ENCODE assay signal across 1 cellular context in the genomic region with DNA sequence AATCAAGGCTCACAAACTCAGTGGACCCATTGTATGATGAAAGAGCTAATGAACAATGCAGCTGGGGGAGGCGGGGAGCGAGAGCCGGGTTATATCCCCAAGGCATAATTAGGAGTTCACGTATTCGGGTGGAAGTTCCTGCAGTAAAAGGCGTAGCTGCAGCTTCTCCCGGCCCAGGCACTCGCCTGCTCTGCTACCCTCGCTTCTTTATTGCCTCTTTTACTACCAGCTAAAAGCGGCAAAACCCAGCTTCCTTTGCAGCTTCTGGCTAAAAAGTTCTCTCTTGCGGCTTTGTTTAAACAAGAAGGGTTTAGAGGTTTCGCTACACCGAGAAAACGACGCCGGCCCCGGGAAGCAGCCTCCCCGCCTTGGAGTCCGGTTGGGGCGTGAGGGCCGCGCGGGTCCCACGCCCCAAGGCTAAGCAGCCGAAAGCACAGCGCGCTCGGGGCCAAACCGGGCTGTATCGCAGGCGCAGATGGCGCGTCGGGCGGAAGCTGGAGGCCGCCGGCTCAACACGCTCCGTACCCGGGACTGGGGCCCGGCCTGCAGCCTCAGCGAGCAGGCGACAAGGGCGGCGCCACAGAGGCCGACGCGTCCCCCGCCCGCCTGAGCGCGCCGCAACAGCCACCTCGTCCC.
A peak's percentile ranks its signal among the peaks of the same experiment; 100 is the strongest.
TF ChIP-seq lines count a peak whose summit lies in the region.

No MANE protein-coding gene starts in this region.

TF ChIP-seq in HepG2, 621 proteins besides CTCF, POLR2A, EP300 and RAD21 (continued from another document and continues in another):
- no peak for TF ChIP-seq GMEB2 (CRISPR knock-in tag; IDR thresholded peaks at IDR 0.05; ENCODE audit: low read depth)
- no peak for TF ChIP-seq ATRX (CRISPR knock-in tag; IDR thresholded peaks at IDR 0.05; ENCODE audit: borderline replicate concordance)
- no peak for TF ChIP-seq ZNF207 (IDR thresholded peaks at IDR 0.05; ENCODE audit: borderline replicate concordance)
- TF ChIP-seq PAWR (CRISPR knock-in tag; IDR thresholded peaks at IDR 0.05; ENCODE audit: borderline replicate concordance), result no peak
- peak; percentile 50; the same call in 1 of the 2 replicates for TF ChIP-seq POGZ (CRISPR knock-in tag; IDR thresholded peaks at IDR 0.05)
- TF ChIP-seq ZNF569 (CRISPR knock-in tag; IDR thresholded peaks at IDR 0.05; ENCODE audit: borderline replicate concordance), result no peak
- peak; percentile 41; the same call in 1 of the 2 replicates for TF ChIP-seq ZNF83 (CRISPR knock-in tag; IDR thresholded peaks at IDR 0.05; ENCODE audit: borderline replicate concordance)
- 0 out of 2 replicates have a peak, but pooled peaks have one; percentile 61 for TF ChIP-seq ZC3H4 (CRISPR knock-in tag; IDR thresholded peaks at IDR 0.05; ENCODE audit: borderline replicate concordance)
- TF ChIP-seq ZBTB42 (CRISPR knock-in tag; IDR thresholded peaks at IDR 0.05), result 0 out of 2 replicates have a peak, but pooled peaks have one; percentile 68
- no peak for TF ChIP-seq KDM1A (CRISPR knock-in tag; IDR thresholded peaks at IDR 0.05)
- TF ChIP-seq DRAP1 (CRISPR knock-in tag; IDR thresholded peaks at IDR 0.05), result no peak
- TF ChIP-seq ZNF609 (CRISPR knock-in tag; IDR thresholded peaks at IDR 0.05; ENCODE audit: borderline replicate concordance), result peak; percentile 31; the same call in 1 of the 2 replicates
- no peak for TF ChIP-seq MBNL3 (CRISPR knock-in tag; conservative IDR thresholded peaks at IDR 0.05)
- TF ChIP-seq, protein P1, sequence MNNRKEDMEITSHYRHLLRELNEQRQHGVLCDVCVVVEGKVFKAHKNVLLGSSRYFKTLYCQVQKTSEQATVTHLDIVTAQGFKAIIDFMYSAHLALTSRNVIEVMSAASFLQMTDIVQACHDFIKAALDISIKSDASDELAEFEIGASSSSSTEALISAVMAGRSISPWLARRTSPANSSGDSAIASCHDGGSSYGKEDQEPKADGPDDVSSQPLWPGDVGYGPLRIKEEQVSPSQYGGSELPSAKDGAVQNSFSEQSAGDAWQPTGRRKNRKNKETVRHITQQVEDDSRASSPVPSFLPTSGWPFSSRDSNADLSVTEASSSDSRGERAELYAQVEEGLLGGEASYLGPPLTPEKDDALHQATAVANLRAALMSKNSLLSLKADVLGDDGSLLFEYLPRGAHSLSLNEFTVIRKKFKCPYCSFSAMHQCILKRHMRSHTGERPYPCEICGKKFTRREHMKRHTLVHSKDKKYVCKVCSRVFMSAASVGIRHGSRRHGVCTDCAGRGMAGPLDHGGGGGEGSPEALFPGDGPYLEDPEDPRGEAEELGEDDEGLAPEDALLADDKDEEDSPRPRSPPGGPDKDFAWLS (CRISPR knock-in tag; IDR thresholded peaks at IDR 0.05; ENCODE audit: borderline replicate concordance), result no peak
- no peak for TF ChIP-seq ZMYM2 (CRISPR knock-in tag; IDR thresholded peaks at IDR 0.05)
- peak; percentile 86; the same call in 1 of the 2 replicates for TF ChIP-seq BRD4 (CRISPR knock-in tag; IDR thresholded peaks at IDR 0.05)
- TF ChIP-seq RBM22 (optimal IDR thresholded peaks at IDR 0.05; ENCODE audit: low read length), result no peak
- TF ChIP-seq, protein P2, sequence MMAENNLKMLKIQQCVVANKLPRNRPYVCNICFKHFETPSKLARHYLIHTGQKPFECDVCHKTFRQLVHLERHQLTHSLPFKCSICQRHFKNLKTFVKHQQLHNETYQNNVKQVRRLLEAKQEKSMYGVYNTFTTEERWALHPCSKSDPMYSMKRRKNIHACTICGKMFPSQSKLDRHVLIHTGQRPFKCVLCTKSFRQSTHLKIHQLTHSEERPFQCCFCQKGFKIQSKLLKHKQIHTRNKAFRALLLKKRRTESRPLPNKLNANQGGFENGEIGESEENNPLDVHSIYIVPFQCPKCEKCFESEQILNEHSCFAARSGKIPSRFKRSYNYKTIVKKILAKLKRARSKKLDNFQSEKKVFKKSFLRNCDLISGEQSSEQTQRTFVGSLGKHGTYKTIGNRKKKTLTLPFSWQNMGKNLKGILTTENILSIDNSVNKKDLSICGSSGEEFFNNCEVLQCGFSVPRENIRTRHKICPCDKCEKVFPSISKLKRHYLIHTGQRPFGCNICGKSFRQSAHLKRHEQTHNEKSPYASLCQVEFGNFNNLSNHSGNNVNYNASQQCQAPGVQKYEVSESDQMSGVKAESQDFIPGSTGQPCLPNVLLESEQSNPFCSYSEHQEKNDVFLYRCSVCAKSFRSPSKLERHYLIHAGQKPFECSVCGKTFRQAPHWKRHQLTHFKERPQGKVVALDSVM (CRISPR knock-in tag; IDR thresholded peaks at IDR 0.05), result peak; percentile 81
- no peak for TF ChIP-seq HIVEP1 (CRISPR knock-in tag; IDR thresholded peaks at IDR 0.05)
- TF ChIP-seq ZNF546 (CRISPR knock-in tag; conservative IDR thresholded peaks at IDR 0.05), result peak; percentile 89
- peak; percentile 51; the same call in 1 of the 2 replicates for TF ChIP-seq TOE1 (CRISPR knock-in tag; IDR thresholded peaks at IDR 0.05)
- peak; percentile 18; the same call in 1 of the 2 replicates for TF ChIP-seq YEATS2 (CRISPR knock-in tag; IDR thresholded peaks at IDR 0.05; ENCODE audit: borderline replicate concordance)
- TF ChIP-seq HMG20B (CRISPR knock-in tag; conservative IDR thresholded peaks at IDR 0.05), result no peak
- peak; percentile 56; the same call in 1 of the 2 replicates for TF ChIP-seq NR2F2 (IDR thresholded peaks at IDR 0.05; ENCODE audit: borderline replicate concordance, low read depth)
- no peak for TF ChIP-seq NCOA5 (CRISPR knock-in tag; IDR thresholded peaks at IDR 0.05)
- peak; percentile 76 for TF ChIP-seq MED1 (CRISPR knock-in tag; IDR thresholded peaks at IDR 0.05)
- no peak; the same call in 1 of the 2 replicates for TF ChIP-seq ZNF446 (CRISPR knock-in tag; IDR thresholded peaks at IDR 0.05)
- TF ChIP-seq GRHL1 (CRISPR knock-in tag; conservative IDR thresholded peaks at IDR 0.05), result no peak; the same call in 1 of the 2 replicates
- TF ChIP-seq CBFB (CRISPR knock-in tag; IDR thresholded peaks at IDR 0.05), result no peak
- TF ChIP-seq, protein P3, sequence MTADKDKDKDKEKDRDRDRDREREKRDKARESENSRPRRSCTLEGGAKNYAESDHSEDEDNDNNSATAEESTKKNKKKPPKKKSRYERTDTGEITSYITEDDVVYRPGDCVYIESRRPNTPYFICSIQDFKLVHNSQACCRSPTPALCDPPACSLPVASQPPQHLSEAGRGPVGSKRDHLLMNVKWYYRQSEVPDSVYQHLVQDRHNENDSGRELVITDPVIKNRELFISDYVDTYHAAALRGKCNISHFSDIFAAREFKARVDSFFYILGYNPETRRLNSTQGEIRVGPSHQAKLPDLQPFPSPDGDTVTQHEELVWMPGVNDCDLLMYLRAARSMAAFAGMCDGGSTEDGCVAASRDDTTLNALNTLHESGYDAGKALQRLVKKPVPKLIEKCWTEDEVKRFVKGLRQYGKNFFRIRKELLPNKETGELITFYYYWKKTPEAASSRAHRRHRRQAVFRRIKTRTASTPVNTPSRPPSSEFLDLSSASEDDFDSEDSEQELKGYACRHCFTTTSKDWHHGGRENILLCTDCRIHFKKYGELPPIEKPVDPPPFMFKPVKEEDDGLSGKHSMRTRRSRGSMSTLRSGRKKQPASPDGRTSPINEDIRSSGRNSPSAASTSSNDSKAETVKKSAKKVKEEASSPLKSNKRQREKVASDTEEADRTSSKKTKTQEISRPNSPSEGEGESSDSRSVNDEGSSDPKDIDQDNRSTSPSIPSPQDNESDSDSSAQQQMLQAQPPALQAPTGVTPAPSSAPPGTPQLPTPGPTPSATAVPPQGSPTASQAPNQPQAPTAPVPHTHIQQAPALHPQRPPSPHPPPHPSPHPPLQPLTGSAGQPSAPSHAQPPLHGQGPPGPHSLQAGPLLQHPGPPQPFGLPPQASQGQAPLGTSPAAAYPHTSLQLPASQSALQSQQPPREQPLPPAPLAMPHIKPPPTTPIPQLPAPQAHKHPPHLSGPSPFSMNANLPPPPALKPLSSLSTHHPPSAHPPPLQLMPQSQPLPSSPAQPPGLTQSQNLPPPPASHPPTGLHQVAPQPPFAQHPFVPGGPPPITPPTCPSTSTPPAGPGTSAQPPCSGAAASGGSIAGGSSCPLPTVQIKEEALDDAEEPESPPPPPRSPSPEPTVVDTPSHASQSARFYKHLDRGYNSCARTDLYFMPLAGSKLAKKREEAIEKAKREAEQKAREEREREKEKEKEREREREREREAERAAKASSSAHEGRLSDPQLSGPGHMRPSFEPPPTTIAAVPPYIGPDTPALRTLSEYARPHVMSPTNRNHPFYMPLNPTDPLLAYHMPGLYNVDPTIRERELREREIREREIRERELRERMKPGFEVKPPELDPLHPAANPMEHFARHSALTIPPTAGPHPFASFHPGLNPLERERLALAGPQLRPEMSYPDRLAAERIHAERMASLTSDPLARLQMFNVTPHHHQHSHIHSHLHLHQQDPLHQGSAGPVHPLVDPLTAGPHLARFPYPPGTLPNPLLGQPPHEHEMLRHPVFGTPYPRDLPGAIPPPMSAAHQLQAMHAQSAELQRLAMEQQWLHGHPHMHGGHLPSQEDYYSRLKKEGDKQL (CRISPR knock-in tag; IDR thresholded peaks at IDR 0.05; ENCODE audit: low read depth), result no peak
- no peak for TF ChIP-seq ZNF136 (CRISPR knock-in tag; IDR thresholded peaks at IDR 0.05; ENCODE audit: low read depth)
- TF ChIP-seq SIX4 (CRISPR knock-in tag; IDR thresholded peaks at IDR 0.05), result no peak
- no peak; the same call in 1 of the 2 replicates for TF ChIP-seq GTF2F1 (IDR thresholded peaks at IDR 0.05; ENCODE audit: low read length)
- peak; percentile 79 for TF ChIP-seq ZNF883 (CRISPR knock-in tag; IDR thresholded peaks at IDR 0.05; ENCODE audit: not compliant biosample characterization)
- no peak for TF ChIP-seq ZBTB49 (CRISPR knock-in tag; IDR thresholded peaks at IDR 0.05; ENCODE audit: borderline replicate concordance)
